In genomic region chr3:98657429-98657828, GRCh38 we compare ENCODE assay signal across 9 cellular contexts.
DNase-seq lines count a peak whose midpoint lies in the region; ATAC-seq and TF ChIP-seq lines count a peak whose summit lies in the region.
"Had no signal": no experiment of that assay in that cellular context is flagged by ENCODE, and none has a peak within 500 bp of the region (broad histone marks: within the 10 kb centered on the region; RNA-seq: fewer than 3 reads in every experiment).

No MANE protein-coding gene starts in this region.

- no peak overlapping the region for H3K4me3 ChIP-seq in Caco-2 (ENCODE audit: low read depth, low read length)
- H3K4me3 ChIP-seq in parathyroid adenoma (ENCODE audit: low read depth, low read length) = peak overlapping the region; percentile 26
- no peak overlapping the region for H3K4me3 ChIP-seq in gastrocnemius medialis

- no peaks in the 10 kb centered on the region for H3K79me2 ChIP-seq in parathyroid adenoma

- H3K9ac ChIP-seq in parathyroid adenoma = no peak overlapping the region

- H3K36me3 ChIP-seq in Caco-2 (ENCODE audit: control insufficient read depth, insufficient read depth, low read length) (no peaks in the 10 kb centered on the region), parathyroid adenoma (ENCODE audit: control insufficient read depth, insufficient read depth, low read length) (no peaks in the 10 kb centered on the region), gastrocnemius medialis (no peaks in the 10 kb centered on the region)

- no peaks in the 10 kb centered on the region for H3K27me3 Mint-ChIP-seq in Caco-2 (ENCODE audit: insufficient read depth, unreplicated experiment)
- peaks cover 35% of the 10 kb centered on the region for H3K27me3 Mint-ChIP-seq in T-helper 17 cell

- no peaks in the 10 kb centered on the region for H3K9me3 ChIP-seq in Caco-2
- no peaks in the 10 kb centered on the region for H3K9me3 ChIP-seq in T-helper 17 cell (ENCODE audit: control insufficient read depth, low read length, poor library complexity, severe bottlenecking)
- H3K9me3 ChIP-seq in parathyroid adenoma (ENCODE audit: control insufficient read depth, low read length) = no peaks in the 10 kb centered on the region
- H3K9me3 ChIP-seq in gastrocnemius medialis = no peaks in the 10 kb centered on the region

- H3K9me3 Mint-ChIP-seq in Caco-2 (ENCODE audit: unreplicated experiment) = no peaks in the 10 kb centered on the region

- CTCF ChIA-PET in Caco-2 (lab: Charles Lee) = interaction anchor here (0.6 to 1.6 kb wide), 2 partner anchors 55 to 84 kb away, joined by 4 to 7 read pairs; no protein-coding TSS in a partner anchor

- BruUV-seq in Caco-2 (replicated peaks; lab: Mats Ljungman, UMichigan) = no TSS peak

- intact Hi-C loops in Caco-2 (cut with micrococcal nuclease; ENCODE audit: unreplicated experiment) (loop anchor here (5.0 kb wide), 1 partner anchor 55 kb away; no protein-coding TSS in a partner anchor), gastrocnemius medialis (cut with DNase I; ENCODE audit: low total_unique reads) (no loop called here)

- H3K27ac Mint-ChIP-seq in Caco-2 (ENCODE audit: unreplicated experiment) (no peak overlapping the region), T-helper 17 cell (no peak overlapping the region)

- DNase-seq in Caco-2 (peak; percentile 42), T-helper 17 cell (peak in 2 of 3 donors; percentile 14 to 39), ecto neural progenitor cell (ENCODE audit: low spot score) (peak; percentile 61), 8988T (no peak), gastrocnemius medialis (no peak)

- H3K36me3 Mint-ChIP-seq in Caco-2 (ENCODE audit: insufficient read depth, unreplicated experiment) = no peaks in the 10 kb centered on the region
- no peaks in the 10 kb centered on the region for H3K36me3 Mint-ChIP-seq in T-helper 17 cell (ENCODE audit: low read depth)

- H3K4me1 ChIP-seq in Caco-2 (no peaks in the 10 kb centered on the region; the same call in none of the 2 replicates), parathyroid adenoma (peaks cover 4% of the 10 kb centered on the region), gastrocnemius medialis (no peaks in the 10 kb centered on the region)

- H3K27ac ChIP-seq in parathyroid adenoma = no peak overlapping the region
- H3K27ac ChIP-seq in gastrocnemius medialis = no peak overlapping the region
- H3K27ac ChIP-seq: HL-60 had no signal

- H3K27me3 ChIP-seq in Caco-2 (replicated peaks; ENCODE audit: control insufficient read depth, insufficient read depth, low read length) (no peaks in the 10 kb centered on the region), parathyroid adenoma (ENCODE audit: control insufficient read depth, insufficient read depth, low read length) (no peaks in the 10 kb centered on the region), gastrocnemius medialis (peaks cover 0 to 10% (median 3%) of the 10 kb centered on the region in 3 donors)

- peak overlapping the region; percentile 38 for H3K4me3 Mint-ChIP-seq in Caco-2 (ENCODE audit: unreplicated experiment)
- H3K4me3 Mint-ChIP-seq in T-helper 17 cell = no peak overlapping the region

- peak in 1 of 2 experiments; percentile 50 for TF ChIP-seq CTCF in Caco-2 (IDR thresholded peaks at IDR 0.05; ENCODE audit: insufficient read depth in 1 of 2, low read depth in 1 of 2, low read length in 1 of 2, severe bottlenecking in 1 of 2, unreplicated experiment in 1 of 2)
- TF ChIP-seq CTCF in parathyroid adenoma (IDR thresholded peaks at IDR 0.05) = peak; percentile 54
- TF ChIP-seq CTCF in gastrocnemius medialis (IDR thresholded peaks at IDR 0.05 in 4 of 5, conservative IDR thresholded peaks at IDR 0.05 in 1 of 5) = no peak

- no peak for TF ChIP-seq POLR2A in gastrocnemius medialis (IDR thresholded peaks at IDR 0.05)

- H3K4me1 Mint-ChIP-seq in Caco-2 (ENCODE audit: low read depth, unreplicated experiment) (no peaks in the 10 kb centered on the region), T-helper 17 cell (no peaks in the 10 kb centered on the region)

- peak; percentile 95 for ATAC-seq in GM19372 (IDR thresholded peaks at IDR 0.05; ENCODE audit: low read depth, unreplicated experiment)
- peak; percentile 87 for ATAC-seq in HG03175 (IDR thresholded peaks at IDR 0.05; ENCODE audit: unreplicated experiment)
- peak; percentile 76 for ATAC-seq in T-helper 17 cell
- no peak for ATAC-seq in gastrocnemius medialis

- POLR2A ChIA-PET in Caco-2 (lab: Charles Lee) = no interaction called here

- peak overlapping the region; percentile 52 for H3K4me2 ChIP-seq in parathyroid adenoma (ENCODE audit: low read length)

- H2AFZ ChIP-seq in parathyroid adenoma = peak overlapping the region; percentile 57

- in situ Hi-C loops in gastrocnemius medialis (cut with MboI; ENCODE audit: low sequenced_read_pairs in 4 of 4) = no loop called here

Comparison
In these comparisons a context has a peak if more than half of its experiments do, and no peak if none do; other contexts are left out.
1. DNase-seq: peak in Caco-2 (2 of 2), T-helper 17 cell (2 of 3) and ecto neural progenitor cell (single experiment); none in 8988T (single experiment) and gastrocnemius medialis (0 of 2).
2. ATAC-seq: peak in GM19372 (single experiment), HG03175 (single experiment) and T-helper 17 cell (single experiment); none in gastrocnemius medialis (0 of 2).